Comparison of ENCODE assay signal across 19 cellular contexts in the genomic region with DNA sequence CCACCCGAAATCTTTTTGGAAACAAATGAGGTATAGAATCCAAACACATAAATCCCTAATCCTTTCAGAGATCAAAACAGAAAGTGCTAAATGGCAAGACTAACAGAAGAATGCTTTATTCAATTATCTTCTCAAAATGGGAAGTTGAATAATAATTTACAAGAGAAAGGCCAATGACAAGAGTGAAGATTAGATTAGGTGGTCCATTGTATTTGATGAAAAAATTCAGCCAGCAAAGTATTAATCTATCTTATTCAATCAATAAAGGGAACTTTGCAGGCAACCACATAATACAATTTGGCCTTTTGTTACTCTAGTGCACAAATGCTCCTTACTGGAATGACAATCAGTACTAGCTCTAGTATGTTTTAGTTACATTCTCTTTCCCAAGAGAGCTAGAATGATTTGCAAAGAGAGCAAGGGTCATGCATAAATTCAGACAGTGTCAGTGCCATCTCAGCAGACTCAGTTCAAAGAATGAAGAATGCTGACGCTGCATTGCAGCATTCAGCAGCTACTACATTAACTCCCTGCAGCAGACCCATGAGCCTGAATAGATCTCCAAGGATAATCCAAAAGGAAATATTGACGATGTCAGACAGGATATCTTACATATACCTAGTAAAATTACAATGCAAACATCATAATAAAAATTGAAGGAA.
A peak's percentile ranks its signal among the peaks of the same experiment; 100 is the strongest.
DNase-seq lines count a peak whose midpoint lies in the region; ATAC-seq, FAIRE-seq and TF ChIP-seq lines count a peak whose summit lies in the region.
"Had no signal": no experiment of that assay in that cellular context is flagged by ENCODE, and none has a peak within 500 bp of the region (broad histone marks: within the 10 kb centered on the region; RNA-seq: fewer than 3 reads in every experiment).

No MANE protein-coding gene starts in this region.

- intact Hi-C loops in activated CD4-positive, alpha-beta T cell treated with anti-CD3 and anti-CD28 coated beads, Interleukin-2, amount 10 ng/mL, durations not matched to agents 24 days and 14 days (cut with micrococcal nuclease) = no loop called here

- peak overlapping the region; percentile 8 for H3K27ac Mint-ChIP-seq in neural progenitor cell
- H3K27ac Mint-ChIP-seq in activated CD4-positive, alpha-beta T cell treated with anti-CD3 and anti-CD28 coated beads, Interleukin-2, amount 10 ng/mL, durations not matched to agents 24 days and 14 days = no peak overlapping the region
- H3K27ac Mint-ChIP-seq: CD8-positive, alpha-beta T cell; naive thymus-derived CD8-positive, alpha-beta T cell had no signal

- FAIRE-seq in islet of Langerhans (lab: Jason Lieb, UNC) = peak; percentile 56

- no peaks in the 10 kb centered on the region for H3K9me3 Mint-ChIP-seq in neural progenitor cell
- H3K9me3 Mint-ChIP-seq in activated CD4-positive, alpha-beta T cell treated with anti-CD3 and anti-CD28 coated beads, Interleukin-2, amount 10 ng/mL, durations not matched to agents 24 days and 14 days = no peaks in the 10 kb centered on the region
- H3K9me3 Mint-ChIP-seq: CD8-positive, alpha-beta T cell; naive thymus-derived CD8-positive, alpha-beta T cell had no signal

- peaks cover 26% of the 10 kb centered on the region for H3K4me1 Mint-ChIP-seq in neural progenitor cell
- H3K4me1 Mint-ChIP-seq in activated CD4-positive, alpha-beta T cell treated with anti-CD3 and anti-CD28 coated beads, Interleukin-2, amount 10 ng/mL, durations not matched to agents 24 days and 14 days = peaks cover 10% of the 10 kb centered on the region
- H3K4me1 Mint-ChIP-seq: naive thymus-derived CD8-positive, alpha-beta T cell had no signal

- H3K27me3 Mint-ChIP-seq in neural progenitor cell (ENCODE audit: insufficient read depth, low read depth) = peaks cover 2% of the 10 kb centered on the region
- no peaks in the 10 kb centered on the region for H3K27me3 Mint-ChIP-seq in activated CD4-positive, alpha-beta T cell treated with anti-CD3 and anti-CD28 coated beads, Interleukin-2, amount 10 ng/mL, durations not matched to agents 24 days and 14 days
- H3K27me3 Mint-ChIP-seq: naive thymus-derived CD8-positive, alpha-beta T cell had no signal

- H3K27me3 ChIP-seq in MM.1S (replicated peaks; ENCODE audit: insufficient read depth, low read length) = no peaks in the 10 kb centered on the region
- no peaks in the 10 kb centered on the region for H3K27me3 ChIP-seq in neural progenitor cell
- H3K27me3 ChIP-seq: SJCRH30, testis had no signal

- H2AFZ ChIP-seq in MM.1S (ENCODE audit: low read length) = no peak overlapping the region
- H2AFZ ChIP-seq in neural progenitor cell (replicated peaks) = no peak overlapping the region

- H3K9me2 ChIP-seq in MM.1S (replicated peaks; ENCODE audit: insufficient read depth, low read length) = no peaks in the 10 kb centered on the region

- H4K20me1 ChIP-seq in MM.1S (ENCODE audit: insufficient read depth, low read length) = no peaks in the 10 kb centered on the region
- H4K20me1 ChIP-seq in neural progenitor cell (ENCODE audit: low read depth) = no peaks in the 10 kb centered on the region

- no peak overlapping the region for H3K4me2 ChIP-seq in MM.1S (ENCODE audit: low read depth, low read length)
- H3K4me2 ChIP-seq in neural progenitor cell = peak overlapping the region; percentile 65

- no peaks in the 10 kb centered on the region for H3K9me3 ChIP-seq in MM.1S (replicated peaks; ENCODE audit: insufficient read depth, low read length)
- no peaks in the 10 kb centered on the region for H3K9me3 ChIP-seq in neural progenitor cell (ENCODE audit: low read depth)
- H3K9me3 ChIP-seq: SJCRH30, testis had no signal

- peak; percentile 3 for DNase-seq in COLO668 (lab: John Stamatoyannopoulos, UW; ENCODE audit: unreplicated experiment)
- peak; percentile 45 for DNase-seq in MM.1S
- peak; percentile 21 for DNase-seq in neural progenitor cell (ENCODE audit: low spot score)
- no peak for DNase-seq in KBM-7
- DNase-seq in activated CD4-positive, alpha-beta T cell treated with anti-CD3 and anti-CD28 coated beads, Interleukin-2, amount 10 ng/mL, durations not matched to agents 24 days and 14 days = no peak
- DNase-seq: activated CD4-positive, alpha-beta T cell treated with anti-CD3 and anti-CD28 coated beads, Interleukin-2, amount 50 U/mL, for 48 hours; CD8-positive, alpha-beta T cell; central memory CD4-positive, alpha-beta T cell; naive thymus-derived CD8-positive, alpha-beta T cell; NCI-H1105 treated with DMSO at 0.1 percent for 48 hours; NCI-H2107; NCI-H774; SJCRH30; T-helper 2 cell; testis had no signal

- H3K27ac ChIP-seq in MM.1S (ENCODE audit: low read length) (no peak overlapping the region), neural progenitor cell (peak overlapping the region; percentile 75)
- H3K27ac ChIP-seq: SJCRH30, testis, VCaP had no signal

- H3K9ac ChIP-seq in MM.1S (ENCODE audit: low read length) (no peak overlapping the region), neural progenitor cell (no peak overlapping the region)

- no peak for ATAC-seq in HG03095 (IDR thresholded peaks at IDR 0.05; ENCODE audit: unreplicated experiment)
- no peak for ATAC-seq in GM18907 (IDR thresholded peaks at IDR 0.05; ENCODE audit: unreplicated experiment)
- ATAC-seq: CD8-positive, alpha-beta T cell; naive thymus-derived CD8-positive, alpha-beta T cell had no signal

- H3K79me2 ChIP-seq in MM.1S (ENCODE audit: low read length) (no peaks in the 10 kb centered on the region), neural progenitor cell (ENCODE audit: low read depth) (no peaks in the 10 kb centered on the region)

- H3K36me3 ChIP-seq in MM.1S (replicated peaks; ENCODE audit: insufficient read depth, low read length) (no peaks in the 10 kb centered on the region), neural progenitor cell (no peaks in the 10 kb centered on the region)
- H3K36me3 ChIP-seq: SJCRH30 had no signal

- in situ Hi-C loops in KBM-7 (cut with MboI; ENCODE audit: low pct_unique_long_range_greater_than_20kb, low sequenced_read_pairs) = no loop called here

- H3K36me3 Mint-ChIP-seq in neural progenitor cell = no peaks in the 10 kb centered on the region
- H3K36me3 Mint-ChIP-seq in activated CD4-positive, alpha-beta T cell treated with anti-CD3 and anti-CD28 coated beads, Interleukin-2, amount 10 ng/mL, durations not matched to agents 24 days and 14 days (ENCODE audit: low read depth) = peaks cover 18% of the 10 kb centered on the region

- H3K4me3 ChIP-seq in MM.1S (ENCODE audit: low read length) = no peak overlapping the region
- H3K4me3 ChIP-seq in neural progenitor cell = no peak overlapping the region
- H3K4me3 ChIP-seq: SJCRH30, testis had no signal

- no peak overlapping the region for H3K4me3 Mint-ChIP-seq in neural progenitor cell
- H3K4me3 Mint-ChIP-seq in activated CD4-positive, alpha-beta T cell treated with anti-CD3 and anti-CD28 coated beads, Interleukin-2, amount 10 ng/mL, durations not matched to agents 24 days and 14 days = no peak overlapping the region
- H3K4me3 Mint-ChIP-seq: CD8-positive, alpha-beta T cell; naive thymus-derived CD8-positive, alpha-beta T cell had no signal

- H3K4me1 ChIP-seq in MM.1S (ENCODE audit: low read length) (peaks cover 25% of the 10 kb centered on the region), neural progenitor cell (peaks cover 25% of the 10 kb centered on the region)
- H3K4me1 ChIP-seq: SJCRH30, testis had no signal

- no peaks in the 10 kb centered on the region for H3F3A ChIP-seq in MM.1S (ENCODE audit: insufficient read depth, low read length)
- peaks cover 13% of the 10 kb centered on the region for H3F3A ChIP-seq in neural progenitor cell (ENCODE audit: low read depth)

- TF ChIP-seq CTCF in MM.1S (IDR thresholded peaks at IDR 0.05; ENCODE audit: low read length) = no peak
- TF ChIP-seq CTCF in neural progenitor cell (IDR thresholded peaks at IDR 0.05) = no peak

Comparison
In these comparisons a context has a peak if more than half of its experiments do, and no peak if none do; other contexts are left out.
1. DNase-seq: peak in COLO668 (single experiment), MM.1S (single experiment) and neural progenitor cell (single experiment); none in KBM-7 (single experiment) and activated CD4-positive, alpha-beta T cell treated with anti-CD3 and anti-CD28 coated beads, Interleukin-2, amount 10 ng/mL, durations not matched to agents 24 days and 14 days (single experiment).